13 cellular contexts compared by ENCODE assay signal in the genomic region with DNA sequence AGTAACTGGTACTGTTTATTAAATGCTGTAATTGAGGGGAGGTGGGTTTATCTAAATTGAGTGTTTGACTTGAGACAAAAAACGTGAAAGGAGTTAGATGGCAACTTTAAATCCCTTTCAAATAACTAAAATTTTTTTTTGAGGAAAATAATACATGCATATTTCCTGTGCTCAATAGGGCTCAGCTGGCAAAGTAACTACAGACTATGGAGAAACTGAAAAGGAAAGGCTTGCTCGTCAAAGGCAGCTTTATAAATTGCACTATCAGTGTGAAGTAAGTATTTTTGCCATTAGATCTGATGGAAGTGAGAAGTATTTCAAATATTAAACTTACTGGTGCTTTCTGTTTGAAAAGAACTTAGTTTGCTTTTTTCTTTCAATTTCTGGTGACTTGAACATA.
DNase-seq lines count a peak whose midpoint lies in the region; ATAC-seq and TF ChIP-seq lines count a peak whose summit lies in the region.
"Had no signal": no experiment of that assay in that cellular context is flagged by ENCODE, and none has a peak within 500 bp of the region (broad histone marks: within the 10 kb centered on the region; RNA-seq: fewer than 3 reads in every experiment).

No MANE protein-coding gene starts in this region.

- no TSS peak for BruUV-seq in Panc1 (replicated peaks; lab: Mats Ljungman, UMichigan)

- ATAC-seq in Panc1 (peak; percentile 68; the same call in 1 of the 2 replicates), left lobe of liver (peak; percentile 47), aorta (ENCODE audit: low FRiP score) (no peak)

- POLR2A ChIA-PET in Panc1 (lab: Charles Lee), result no interaction called here

- H3K36me3 ChIP-seq in ACC112 (ENCODE audit: insufficient read depth, low read length), result no peaks in the 10 kb centered on the region
- H3K36me3 ChIP-seq in Panc1 (ENCODE audit: control insufficient read depth, insufficient read depth, low read length), result no peaks in the 10 kb centered on the region
- no peaks in the 10 kb centered on the region for H3K36me3 ChIP-seq in effector memory CD4-positive, alpha-beta T cell (ENCODE audit: control insufficient read depth, insufficient read depth, low read length)
- H3K36me3 ChIP-seq in aorta (ENCODE audit: control insufficient read depth in 1 of 2, insufficient read depth in 2 of 2, low read length in 1 of 2), result peaks cover 0 to 4% of the 10 kb centered on the region in 2 donors
- H3K36me3 ChIP-seq: adrenal gland, HAP-1, uterus had no signal

- CTCF ChIA-PET in Panc1 (lab: Charles Lee), result no interaction called here

- H3K4me3 ChIP-seq in ACC112 (ENCODE audit: low read depth, low read length) (peak overlapping the region; percentile 16), Panc1 (ENCODE audit: low read depth in 2 of 2, low read length in 2 of 2) (no peak overlapping the region), aorta (ENCODE audit: low read length in 2 of 2) (no peak overlapping the region)
- H3K4me3 ChIP-seq in effector memory CD4-positive, alpha-beta T cell (ENCODE audit: insufficient read depth, low read depth, low read length, poor library complexity, severe bottlenecking), result no peak overlapping the region
- H3K4me3 ChIP-seq: HAP-1, left ventricle myocardium inferior, uterus had no signal

- intact Hi-C loops in Panc1 (cut with micrococcal nuclease; ENCODE audit: unreplicated experiment), result loop anchor here (1.0 to 5.0 kb wide), 3 partner anchors 157 to 421 kb away; no protein-coding TSS in a partner anchor
- intact Hi-C loops in aorta (cut with DNase I), result loop anchor here (5.0 to 10.0 kb wide), 2 partner anchors 253 to 256 kb away; no protein-coding TSS in a partner anchor

- H3K9me3 ChIP-seq in Panc1 (ENCODE audit: control insufficient read depth, insufficient read depth, low read depth, low read length) (no peaks in the 10 kb centered on the region), aorta (ENCODE audit: control insufficient read depth, low read length) (no peaks in the 10 kb centered on the region)
- no peaks in the 10 kb centered on the region for H3K9me3 ChIP-seq in effector memory CD4-positive, alpha-beta T cell (ENCODE audit: control insufficient read depth, low read length)
- H3K9me3 ChIP-seq: adrenal gland, HAP-1, uterus had no signal

- TF ChIP-seq CTCF in GM10266 (IDR thresholded peaks at IDR 0.05; ENCODE audit: control insufficient read depth, insufficient read depth, low read depth, missing control alignments), result peak; percentile 6
- no peak for TF ChIP-seq CTCF in Panc1 (IDR thresholded peaks at IDR 0.05)

- H3K27ac ChIP-seq in ACC112 (ENCODE audit: low read depth, low read length) (no peak overlapping the region), Panc1 (ENCODE audit: low read length) (no peak overlapping the region), aorta (ENCODE audit: low read depth in 1 of 2, low read length in 2 of 2) (no peak overlapping the region)
- H3K27ac ChIP-seq in effector memory CD4-positive, alpha-beta T cell (ENCODE audit: insufficient read depth, low read length, poor library complexity, severe bottlenecking), result no peak overlapping the region
- H3K27ac ChIP-seq: adrenal gland, C4-2B, left ventricle myocardium inferior, uterus had no signal

- H3K27me3 ChIP-seq in ACC112 (ENCODE audit: insufficient read depth, low read length), result no peaks in the 10 kb centered on the region
- H3K27me3 ChIP-seq in Panc1 (ENCODE audit: control insufficient read depth, insufficient read depth, low read length), result no peaks in the 10 kb centered on the region
- H3K27me3 ChIP-seq in effector memory CD4-positive, alpha-beta T cell (replicated peaks; ENCODE audit: control insufficient read depth, insufficient read depth, low read length, poor library complexity, severe bottlenecking), result no peaks in the 10 kb centered on the region
- H3K27me3 ChIP-seq in aorta (ENCODE audit: control insufficient read depth in 1 of 2, insufficient read depth in 2 of 2, low read length in 1 of 2), result no peaks in the 10 kb centered on the region
- H3K27me3 ChIP-seq: adrenal gland, uterus had no signal

- in situ Hi-C loops in Panc1 (cut with HindIII; ENCODE audit: low pct_unique_long_range_greater_than_20kb, low sequenced_read_pairs), result no loop called here

- DNase-seq in GM10266 (ENCODE audit: extremely low spot score) (no peak), Panc1 (ENCODE audit: low read depth, low spot score) (no peak), left lobe of liver (ENCODE audit: low spot score) (no peak), hypothalamus (lab: John Stamatoyannopoulos, UW) (no peak), aorta (no peak), DMS79 treated with DMSO at 0.1 percent for 48 hours (lab: John Stamatoyannopoulos, UW) (no peak)
- DNase-seq in effector memory CD4-positive, alpha-beta T cell, result no peak
- DNase-seq: left ventricle myocardium inferior had no signal

- 15 to 33% methylated on average over 2 of the region's 2 CpGs for WGBS in aorta, 2 donors

- no peaks in the 10 kb centered on the region for H3K79me2 ChIP-seq in ACC112 (ENCODE audit: control insufficient read depth, insufficient read depth, low read length, unreplicated experiment)

- H3K4me1 ChIP-seq in ACC112 (ENCODE audit: control insufficient read depth, insufficient read depth, low read length, unreplicated experiment) (no peaks in the 10 kb centered on the region), Panc1 (ENCODE audit: control insufficient read depth, insufficient read depth, low read length) (no peaks in the 10 kb centered on the region), aorta (ENCODE audit: control insufficient read depth in 1 of 2, insufficient read depth in 2 of 2, low read length in 2 of 2) (no peaks in the 10 kb centered on the region)
- no peaks in the 10 kb centered on the region for H3K4me1 ChIP-seq in effector memory CD4-positive, alpha-beta T cell (ENCODE audit: control insufficient read depth, insufficient read depth, low read length, poor library complexity, severe bottlenecking)
- H3K4me1 ChIP-seq: adrenal gland, HAP-1, left ventricle myocardium inferior, uterus had no signal

- no peak overlapping the region for H2AFZ ChIP-seq in ACC112 (ENCODE audit: low read length, unreplicated experiment)
